In the genomic region with DNA sequence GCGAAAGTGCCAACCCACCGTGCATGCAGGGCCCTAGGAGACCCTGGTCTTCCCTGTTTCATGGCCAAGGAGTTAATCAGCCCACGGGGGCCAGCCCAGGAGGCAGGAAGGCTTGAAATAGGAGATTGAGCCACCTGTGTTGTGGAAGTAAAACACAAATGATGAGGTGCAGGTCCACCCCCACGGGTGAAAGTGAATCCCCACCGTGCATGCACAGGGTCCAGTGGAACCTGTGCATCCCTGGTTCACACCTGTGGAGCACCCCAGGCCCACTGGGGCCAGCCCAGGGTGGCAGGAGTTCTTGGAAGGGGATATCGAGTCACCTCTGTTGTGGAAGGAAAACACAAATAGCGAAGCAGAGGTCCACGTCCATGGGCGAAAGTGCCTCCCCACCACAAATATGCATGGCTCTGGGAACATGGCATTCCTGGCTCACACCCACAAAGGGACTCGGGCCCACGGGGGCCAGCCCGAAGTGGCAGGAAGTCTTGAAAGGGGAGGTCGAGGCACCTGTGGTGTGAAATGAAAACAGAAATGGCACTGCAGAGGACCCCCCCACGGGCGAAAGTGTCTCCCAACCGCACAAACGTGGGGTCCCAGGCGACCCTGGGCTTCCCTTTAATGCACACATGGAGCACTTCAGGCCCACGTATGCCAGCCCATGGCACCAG, we compare ENCODE assay signal across 16 cellular contexts.
A peak's percentile ranks its signal among the peaks of the same experiment; 100 is the strongest.
DNase-seq lines count a peak whose midpoint lies in the region; ATAC-seq, FAIRE-seq and TF ChIP-seq lines count a peak whose summit lies in the region.
"Had no signal": no experiment of that assay in that cellular context is flagged by ENCODE, and none has a peak within 500 bp of the region (broad histone marks: within the 10 kb centered on the region; RNA-seq: fewer than 3 reads in every experiment).

No MANE protein-coding gene starts in this region.

- DNase-seq in activated CD4-positive, alpha-beta T cell treated with anti-CD3 and anti-CD28 coated beads for 48 hours, result peak; percentile 1
- no peak for DNase-seq in activated CD4-positive, alpha-beta T cell treated with anti-CD3 and anti-CD28 coated beads, Interleukin-2, amount 50 U/mL, for 48 hours
- DNase-seq in activated T-cell treated with anti-CD3 and anti-CD28 coated beads, Interleukin-2, amount 50 U/mL, for 48 hours, result peak; percentile 3 to 10
- DNase-seq in kidney, result peak; percentile 39
- DNase-seq in thoracic aorta (ENCODE audit: low spot score), result peak; percentile 1
- DNase-seq in GM19239 (ENCODE audit: insufficient read length, low spot score), result no peak
- no peak for DNase-seq in germinal center (ENCODE audit: low spot score)
- DNase-seq in HPDE6-E6E7 (ENCODE audit: extremely low spot score), result no peak
- DNase-seq: activated naive CD8-positive, alpha-beta T cell treated with anti-CD3 and anti-CD28 coated beads, Interleukin-2, amount 50 U/mL, for 24 hours; Calu3; GM23248; NCI-H2171 had no signal

- no peaks in the 10 kb centered on the region for H3K4me1 ChIP-seq in kidney (ENCODE audit: control insufficient read depth in 1 of 2, insufficient read depth in 1 of 2, low read depth in 1 of 2, low read length in 2 of 2)
- no peaks in the 10 kb centered on the region for H3K4me1 ChIP-seq in thoracic aorta (ENCODE audit: control insufficient read depth in 1 of 2, low read depth in 2 of 2)
- H3K4me1 ChIP-seq: tibial nerve had no signal

- TF ChIP-seq CTCF in kidney (IDR thresholded peaks at IDR 0.05; ENCODE audit: borderline replicate concordance, extremely low read depth, insufficient read depth) (no peak), thoracic aorta (IDR thresholded peaks at IDR 0.05) (no peak)

- H3K27ac ChIP-seq in kidney (ENCODE audit: low read depth in 2 of 2, low read length in 2 of 2), result no peak overlapping the region
- H3K27ac ChIP-seq in thoracic aorta, result no peak overlapping the region
- H3K27ac ChIP-seq: GM23248, HL-60, tibial nerve had no signal

- H3K36me3 ChIP-seq in kidney (ENCODE audit: control insufficient read depth in 1 of 2, insufficient read depth in 2 of 2, low read length in 2 of 2), result no peaks in the 10 kb centered on the region
- no peaks in the 10 kb centered on the region for H3K36me3 ChIP-seq in thoracic aorta
- H3K36me3 ChIP-seq: tibial nerve had no signal

- no peak for FAIRE-seq in kidney (lab: Jason Lieb, UNC)
- FAIRE-seq in GM19239 (lab: Jason Lieb, UNC), result no peak
- FAIRE-seq: A204.1 had no signal

- ATAC-seq in thoracic aorta (ENCODE audit: insufficient number of reproducible peaks, low FRiP score, low read depth), result no peak
- ATAC-seq: activated naive CD8-positive, alpha-beta T cell treated with anti-CD3 and anti-CD28 coated beads, Interleukin-2, amount 50 U/mL, for 24 hours; T-cell had no signal

- H3K9me3 ChIP-seq in kidney (ENCODE audit: control insufficient read depth in 1 of 2, low read length in 2 of 2) (peaks cover 3 to 39% of the 10 kb centered on the region in 2 donors), thoracic aorta (peaks cover 38% of the 10 kb centered on the region)

- no peak overlapping the region for H3K4me3 ChIP-seq in kidney (ENCODE audit: low read length in 2 of 2)
- H3K4me3 ChIP-seq in thoracic aorta, result no peak overlapping the region
- H3K4me3 ChIP-seq: GM23248, tibial nerve had no signal

- no peak overlapping the region for H3K9ac ChIP-seq in kidney (ENCODE audit: low read length in 2 of 2)
- H3K9ac ChIP-seq: GM23248 had no signal

- H3K27me3 ChIP-seq in thoracic aorta (replicated peaks; ENCODE audit: insufficient read depth), result no peaks in the 10 kb centered on the region
- H3K27me3 ChIP-seq: tibial nerve had no signal

- intact Hi-C loops in kidney (cut with DNase I), result no loop called here

Comparison
In these comparisons a context has a peak if more than half of its experiments do, and no peak if none do; other contexts are left out.
1. DNase-seq: peak in activated CD4-positive, alpha-beta T cell treated with anti-CD3 and anti-CD28 coated beads for 48 hours (single experiment), activated T-cell treated with anti-CD3 and anti-CD28 coated beads, Interleukin-2, amount 50 U/mL, for 48 hours (2 of 2), kidney (single experiment) and thoracic aorta (single experiment); none in activated CD4-positive, alpha-beta T cell treated with anti-CD3 and anti-CD28 coated beads, Interleukin-2, amount 50 U/mL, for 48 hours (0 of 2), GM19239 (single experiment), germinal center (single experiment) and HPDE6-E6E7 (single experiment).